ENCODE assay signal across 17 cellular contexts in genomic region chr17:72406501-72406900, GRCh38.
DNase-seq lines count a peak whose midpoint lies in the region; ATAC-seq and TF ChIP-seq lines count a peak whose summit lies in the region.
"Had no signal": no experiment of that assay in that cellular context is flagged by ENCODE, and none has a peak within 500 bp of the region (broad histone marks: within the 10 kb centered on the region; RNA-seq: fewer than 3 reads in every experiment).

No MANE protein-coding gene starts in this region.

- H3K36me3 ChIP-seq in HCT116 (ENCODE audit: control insufficient read depth in 1 of 2, insufficient read depth in 2 of 2, low read length in 2 of 2): peaks cover 0 to 7% of the 10 kb centered on the region in 2 experiments; a peak in 1 of 4 replicates
- H3K36me3 ChIP-seq in stomach: peaks cover 0 to 4% (median 0%) of the 10 kb centered on the region in 4 donors
- H3K36me3 ChIP-seq: cardiac muscle cell, HAP-1, left ventricle myocardium inferior, tibial artery had no signal

- no TSS peak for BruUV-seq in HCT116 (replicated peaks; lab: Mats Ljungman, UMichigan)

- DNase-seq in HCT116 (ENCODE audit: low read depth, low spot score): no peak
- DNase-seq in foreskin keratinocyte: peak in 1 of 2 donors; percentile 80
- no peak for DNase-seq in stomach
- DNase-seq in iPS-NIHi11 (ENCODE audit: low spot score): no peak
- no peak for DNase-seq in stimulated activated CD8-positive, alpha-beta memory T cell treated with anti-CD3 and anti-CD28 coated beads, Interleukin-4, amount 100 ng/mL, for 48 hours
- DNase-seq: activated CD4-positive, alpha-beta T cell treated with anti-CD3 and anti-CD28 coated beads for 36 hours; activated effector memory CD4-positive, alpha-beta T cell treated with Interleukin-2 at 50 U/mL for 16 hours; DMS153; left ventricle myocardium inferior; NCI-H1694 treated with DMSO at 0.1 percent for 48 hours; NCI-H446; tibial artery had no signal

- H3K9me3 ChIP-seq in HCT116 (ENCODE audit: control insufficient read depth in 1 of 2, insufficient read depth in 1 of 2, low read depth in 1 of 2, low read length in 2 of 2) (no peaks in the 10 kb centered on the region), stomach (no peaks in the 10 kb centered on the region)
- H3K9me3 ChIP-seq: HAP-1, left ventricle myocardium inferior, tibial artery had no signal

- H3K4me1 ChIP-seq in HCT116 (ENCODE audit: control insufficient read depth in 1 of 2, insufficient read depth in 2 of 2, low read length in 2 of 2): peaks cover 70 to 86% of the 10 kb centered on the region in 2 experiments
- peaks cover 28% of the 10 kb centered on the region for H3K4me1 ChIP-seq in foreskin keratinocyte
- peaks cover 12 to 36% (median 26%) of the 10 kb centered on the region in 4 donors for H3K4me1 ChIP-seq in stomach
- H3K4me1 ChIP-seq: HAP-1 had no signal

- peak overlapping the region; percentile 63 for H3K9ac ChIP-seq in HCT116 (ENCODE audit: low read length)

- H2AFZ ChIP-seq in HCT116 (ENCODE audit: low read depth, low read length, poor library complexity, severe bottlenecking): no peak overlapping the region

- H3K4me3 ChIP-seq in HCT116 (replicated peaks in 1 of 2; ENCODE audit: low read depth in 1 of 2, low read length in 2 of 2): peak overlapping the region in 1 of 2 experiments; percentile 44; a peak in 1 of 4 replicates
- H3K4me3 ChIP-seq in stomach: no peak overlapping the region
- H3K4me3 ChIP-seq: cardiac muscle cell, HAP-1, left ventricle myocardium inferior, tibial artery had no signal

- H3K9me2 ChIP-seq in HCT116 (ENCODE audit: insufficient read depth): no peaks in the 10 kb centered on the region

- TF ChIP-seq EP300 in stomach (IDR thresholded peaks at IDR 0.05): no peak

- intact Hi-C loops in HCT116 (cut with micrococcal nuclease) (no loop called here), stomach (cut with DNase I; ENCODE audit: low total_unique reads) (no loop called here)

- H3K27ac ChIP-seq in HCT116 (ENCODE audit: low read depth, low read length) (peak overlapping the region; percentile 86), angular gyrus (ENCODE audit: low read depth, low read length) (peak overlapping the region; percentile 54), foreskin keratinocyte (peak overlapping the region; percentile 80), stomach (peak overlapping the region; percentile 43 to 75 (median 70))
- H3K27ac ChIP-seq: cardiac muscle cell, left ventricle myocardium inferior, tibial artery had no signal

- no peaks in the 10 kb centered on the region for H4K20me1 ChIP-seq in HCT116 (ENCODE audit: insufficient read depth)

- H3K79me2 ChIP-seq in HCT116 (ENCODE audit: insufficient read depth, low read length): peaks cover 29% of the 10 kb centered on the region; the same call in 1 of the 2 replicates

- no peak for ATAC-seq in HCT116
- ATAC-seq in foreskin keratinocyte: no peak
- no peak for ATAC-seq in GM18858 (IDR thresholded peaks at IDR 0.05; ENCODE audit: unreplicated experiment)
- ATAC-seq in GM19397 (IDR thresholded peaks at IDR 0.05; ENCODE audit: unreplicated experiment): no peak
- ATAC-seq: activated CD4-positive, alpha-beta T cell treated with anti-CD3 and anti-CD28 coated beads for 36 hours had no signal

- no peak for TF ChIP-seq POLR2A in HCT116 (IDR thresholded peaks at IDR 0.05; ENCODE audit: borderline replicate concordance, extremely low read depth, insufficient read depth, insufficient read length)
- no peak for TF ChIP-seq POLR2A in stomach (IDR thresholded peaks at IDR 0.05)

- POLR2A ChIA-PET in HCT116 (lab: Charles Lee): interaction anchor here (0.6 to 6.0 kb wide), 5 partner anchors 12 to 286 kb away, joined by 5 to 20 read pairs (median 7); partner anchors contain the start of gene SOX9

- peak overlapping the region; percentile 77 for H3K4me2 ChIP-seq in HCT116 (ENCODE audit: low read length)

- H3K27me3 ChIP-seq in HCT116 (ENCODE audit: insufficient read depth, low read length): no peaks in the 10 kb centered on the region
- H3K27me3 ChIP-seq in foreskin keratinocyte: no peaks in the 10 kb centered on the region
- H3K27me3 ChIP-seq in stomach: no peaks in the 10 kb centered on the region
- H3K27me3 ChIP-seq: cardiac muscle cell, tibial artery had no signal

- CTCF ChIA-PET in HCT116 (lab: Charles Lee): no interaction called here

- RAD21 ChIA-PET in HCT116 (lab: Charles Lee; ENCODE audit: low non-redundant PET in 1 of 2, low total read pairs in 2 of 2, uncharacterized antibody in 2 of 2, unreplicated experiment in 2 of 2): interaction anchor here (0.6 to 1.2 kb wide), 2 partner anchors 16 to 209 kb away, joined by 3 read pairs; no protein-coding TSS in a partner anchor

- no peak for TF ChIP-seq RAD21 in HCT116 (IDR thresholded peaks at IDR 0.05; ENCODE audit: low read depth)

- TF ChIP-seq CTCF in HCT116 (IDR thresholded peaks at IDR 0.05 in 2 of 3, conservative IDR thresholded peaks at IDR 0.05 in 1 of 3; ENCODE audit: borderline replicate concordance in 1 of 3, insufficient read depth in 1 of 3, low read depth in 2 of 3, low read length in 2 of 3): no peak
- no peak for TF ChIP-seq CTCF in foreskin keratinocyte (conservative IDR thresholded peaks at IDR 0.05)
- no peak for TF ChIP-seq CTCF in stomach (IDR thresholded peaks at IDR 0.05)

- WGBS in stomach, 5 donors: 80 to 100% (median 88%) methylated on average over 1 of the region's 1 CpG

TF ChIP-seq in HCT116, 20 proteins besides CTCF, POLR2A, EP300 and RAD21:
- TF ChIP-seq POLR2AphosphoS5 (IDR thresholded peaks at IDR 0.05; ENCODE audit: low read depth, low read length) (peak; percentile 14; the same call in 1 of the 2 replicates), JUND (IDR thresholded peaks at IDR 0.05) (no peak)
